ENCODE assay signal across 2 cellular contexts in the genomic region with DNA sequence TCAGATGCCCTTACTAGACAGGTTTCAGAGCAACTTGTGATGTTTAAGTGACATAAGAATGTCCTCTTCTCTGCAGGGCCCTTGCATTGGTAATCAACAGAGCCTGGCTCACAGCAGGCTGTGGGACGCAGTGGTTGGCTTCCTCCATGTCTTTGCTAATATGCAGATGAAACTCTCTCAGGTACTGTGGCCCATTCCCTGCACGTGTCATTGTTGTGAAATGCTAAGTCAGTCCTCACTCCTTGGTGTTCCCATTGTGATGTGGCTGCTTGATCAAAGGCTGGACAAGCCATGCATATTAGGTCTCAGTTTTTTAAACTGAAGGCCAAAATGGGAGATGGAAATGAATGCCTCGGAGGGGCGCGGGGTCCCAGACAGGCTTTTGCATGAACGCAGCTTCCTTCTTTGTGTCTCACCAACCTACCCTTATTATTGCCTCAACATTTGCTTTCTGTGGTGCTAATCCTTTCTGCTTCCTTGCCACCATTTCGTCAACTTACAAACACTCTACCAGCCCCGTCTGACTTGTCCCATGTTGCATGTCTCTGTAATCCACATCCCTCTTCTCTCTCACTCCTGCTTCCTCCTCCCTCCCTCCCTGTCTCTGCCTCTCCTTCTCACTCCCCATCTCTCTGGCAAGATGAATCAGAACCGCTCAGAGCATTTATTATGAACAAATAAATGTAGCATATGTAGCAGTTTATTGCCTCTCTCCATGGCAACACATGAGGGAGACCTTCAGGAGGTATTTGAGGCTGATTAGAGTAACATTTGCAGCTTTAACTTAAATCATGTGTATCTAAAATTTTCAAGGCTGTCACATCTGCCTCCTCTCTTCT.
TF ChIP-seq lines count a peak whose summit lies in the region.

No MANE protein-coding gene starts in this region.

TF ChIP-seq in A549, 52 proteins besides CTCF, POLR2A, EP300 and RAD21:
- TF ChIP-seq KDM5A (IDR thresholded peaks at IDR 0.05), result no peak
- no peak for TF ChIP-seq EHF (CRISPR knock-in tag; IDR thresholded peaks at IDR 0.05)
- TF ChIP-seq, protein P1, sequence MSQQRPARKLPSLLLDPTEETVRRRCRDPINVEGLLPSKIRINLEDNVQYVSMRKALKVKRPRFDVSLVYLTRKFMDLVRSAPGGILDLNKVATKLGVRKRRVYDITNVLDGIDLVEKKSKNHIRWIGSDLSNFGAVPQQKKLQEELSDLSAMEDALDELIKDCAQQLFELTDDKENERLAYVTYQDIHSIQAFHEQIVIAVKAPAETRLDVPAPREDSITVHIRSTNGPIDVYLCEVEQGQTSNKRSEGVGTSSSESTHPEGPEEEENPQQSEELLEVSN (IDR thresholded peaks at IDR 0.05; ENCODE audit: borderline replicate concordance, low read depth), result no peak
- no peak for TF ChIP-seq CEBPB (IDR thresholded peaks at IDR 0.05)
- no peak for TF ChIP-seq KDM1A (IDR thresholded peaks at IDR 0.05; ENCODE audit: low read depth)
- no peak for TF ChIP-seq ESRRA (IDR thresholded peaks at IDR 0.05; ENCODE audit: borderline replicate concordance, low read length)
- no peak for TF ChIP-seq GATA3 (IDR thresholded peaks at IDR 0.05; ENCODE audit: borderline replicate concordance)

TF ChIP-seq in H1, 55 proteins besides CTCF, POLR2A, EP300 and RAD21:
- TF ChIP-seq RFX5 (IDR thresholded peaks at IDR 0.05; ENCODE audit: borderline replicate concordance, low read depth, low read length) (no peak), CBX8 (IDR thresholded peaks at IDR 0.05; ENCODE audit: borderline replicate concordance, low read depth, low read length) (no peak), CEBPB (IDR thresholded peaks at IDR 0.05; ENCODE audit: low read depth, low read length) (peak; percentile 70), SUZ12 (IDR thresholded peaks at IDR 0.05; ENCODE audit: low read length) (no peak), GTF2F1 (IDR thresholded peaks at IDR 0.05; ENCODE audit: borderline replicate concordance, low read depth, low read length) (no peak), HDAC2 (IDR thresholded peaks at IDR 0.05; ENCODE audit: borderline replicate concordance in 1 of 2, low read depth in 2 of 2, low read length in 2 of 2) (no peak), JUND (IDR thresholded peaks at IDR 0.05; ENCODE audit: low read length) (no peak), TAF7 (optimal IDR thresholded peaks at IDR 0.05; ENCODE audit: borderline replicate concordance, low read depth, low read length) (no peak), SRF (IDR thresholded peaks at IDR 0.05; ENCODE audit: low read depth, low read length) (no peak), POLR2AphosphoS5 (IDR thresholded peaks at IDR 0.05; ENCODE audit: low read depth, low read length) (no peak), KDM5A (IDR thresholded peaks at IDR 0.05; ENCODE audit: low read length) (no peak), RBBP5 (IDR thresholded peaks at IDR 0.05; ENCODE audit: borderline replicate concordance, low read depth, low read length) (no peak), POU5F1 (IDR thresholded peaks at IDR 0.05; ENCODE audit: low read depth, low read length) (no peak), SIN3A (conservative IDR thresholded peaks at IDR 0.05 in 1 of 2, IDR thresholded peaks at IDR 0.05 in 1 of 2; ENCODE audit: low read depth in 1 of 2, low read length in 2 of 2) (peak in 1 of 2 experiments; percentile 82; a peak in 2 of 4 replicates), FOSL1 (IDR thresholded peaks at IDR 0.05; ENCODE audit: insufficient read depth, low read depth, low read length) (no peak), RXRA (IDR thresholded peaks at IDR 0.05; ENCODE audit: insufficient read depth, low read depth, low read length) (no peak), MAFK (IDR thresholded peaks at IDR 0.05; ENCODE audit: low read depth, low read length) (peak; percentile 41; the same call in 1 of the 2 replicates), EZH2 (IDR thresholded peaks at IDR 0.05; ENCODE audit: low read depth, low read length, severe bottlenecking) (no peak), BACH1 (IDR thresholded peaks at IDR 0.05; ENCODE audit: low read length) (peak; percentile 67; the same call in 1 of the 2 replicates), CREB1 (IDR thresholded peaks at IDR 0.05) (no peak), TEAD4 (IDR thresholded peaks at IDR 0.05; ENCODE audit: low read depth, low read length) (no peak), TCF12 (IDR thresholded peaks at IDR 0.05; ENCODE audit: low read depth, low read length) (no peak), CHD1 (IDR thresholded peaks at IDR 0.05; ENCODE audit: low read depth, low read length) (no peak), HDAC6 (IDR thresholded peaks at IDR 0.05; ENCODE audit: low read depth, low read length) (no peak), GABPA (IDR thresholded peaks at IDR 0.05; ENCODE audit: borderline replicate concordance, insufficient read depth, low read length) (no peak), BRCA1 (IDR thresholded peaks at IDR 0.05; ENCODE audit: low read depth, low read length) (no peak), SAP30 (IDR thresholded peaks at IDR 0.05; ENCODE audit: insufficient read depth, insufficient replicate concordance, low read length) (no peak), TAF1 (IDR thresholded peaks at IDR 0.05; ENCODE audit: low read depth, low read length) (no peak), RNF2 (IDR thresholded peaks at IDR 0.05; ENCODE audit: borderline replicate concordance, low read depth, low read length, missing control alignments, poor library complexity, severe bottlenecking) (no peak), SP1 (IDR thresholded peaks at IDR 0.05; ENCODE audit: low read depth, low read length) (no peak), SIRT6 (IDR thresholded peaks at IDR 0.05; ENCODE audit: low read length) (no peak), NRF1 (IDR thresholded peaks at IDR 0.05; ENCODE audit: low read depth, low read length) (no peak), BCL11A (IDR thresholded peaks at IDR 0.05; ENCODE audit: low read depth in 2 of 2, low read length in 2 of 2) (no peak)
- TF ChIP-seq, protein P2, sequence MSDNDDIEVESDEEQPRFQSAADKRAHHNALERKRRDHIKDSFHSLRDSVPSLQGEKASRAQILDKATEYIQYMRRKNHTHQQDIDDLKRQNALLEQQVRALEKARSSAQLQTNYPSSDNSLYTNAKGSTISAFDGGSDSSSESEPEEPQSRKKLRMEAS (IDR thresholded peaks at IDR 0.05), result peak; percentile 95
- TF ChIP-seq, protein P3, sequence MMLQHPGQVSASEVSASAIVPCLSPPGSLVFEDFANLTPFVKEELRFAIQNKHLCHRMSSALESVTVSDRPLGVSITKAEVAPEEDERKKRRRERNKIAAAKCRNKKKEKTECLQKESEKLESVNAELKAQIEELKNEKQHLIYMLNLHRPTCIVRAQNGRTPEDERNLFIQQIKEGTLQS (IDR thresholded peaks at IDR 0.05; ENCODE audit: insufficient read depth, low read depth, low read length), result no peak
- TF ChIP-seq, protein P4, sequence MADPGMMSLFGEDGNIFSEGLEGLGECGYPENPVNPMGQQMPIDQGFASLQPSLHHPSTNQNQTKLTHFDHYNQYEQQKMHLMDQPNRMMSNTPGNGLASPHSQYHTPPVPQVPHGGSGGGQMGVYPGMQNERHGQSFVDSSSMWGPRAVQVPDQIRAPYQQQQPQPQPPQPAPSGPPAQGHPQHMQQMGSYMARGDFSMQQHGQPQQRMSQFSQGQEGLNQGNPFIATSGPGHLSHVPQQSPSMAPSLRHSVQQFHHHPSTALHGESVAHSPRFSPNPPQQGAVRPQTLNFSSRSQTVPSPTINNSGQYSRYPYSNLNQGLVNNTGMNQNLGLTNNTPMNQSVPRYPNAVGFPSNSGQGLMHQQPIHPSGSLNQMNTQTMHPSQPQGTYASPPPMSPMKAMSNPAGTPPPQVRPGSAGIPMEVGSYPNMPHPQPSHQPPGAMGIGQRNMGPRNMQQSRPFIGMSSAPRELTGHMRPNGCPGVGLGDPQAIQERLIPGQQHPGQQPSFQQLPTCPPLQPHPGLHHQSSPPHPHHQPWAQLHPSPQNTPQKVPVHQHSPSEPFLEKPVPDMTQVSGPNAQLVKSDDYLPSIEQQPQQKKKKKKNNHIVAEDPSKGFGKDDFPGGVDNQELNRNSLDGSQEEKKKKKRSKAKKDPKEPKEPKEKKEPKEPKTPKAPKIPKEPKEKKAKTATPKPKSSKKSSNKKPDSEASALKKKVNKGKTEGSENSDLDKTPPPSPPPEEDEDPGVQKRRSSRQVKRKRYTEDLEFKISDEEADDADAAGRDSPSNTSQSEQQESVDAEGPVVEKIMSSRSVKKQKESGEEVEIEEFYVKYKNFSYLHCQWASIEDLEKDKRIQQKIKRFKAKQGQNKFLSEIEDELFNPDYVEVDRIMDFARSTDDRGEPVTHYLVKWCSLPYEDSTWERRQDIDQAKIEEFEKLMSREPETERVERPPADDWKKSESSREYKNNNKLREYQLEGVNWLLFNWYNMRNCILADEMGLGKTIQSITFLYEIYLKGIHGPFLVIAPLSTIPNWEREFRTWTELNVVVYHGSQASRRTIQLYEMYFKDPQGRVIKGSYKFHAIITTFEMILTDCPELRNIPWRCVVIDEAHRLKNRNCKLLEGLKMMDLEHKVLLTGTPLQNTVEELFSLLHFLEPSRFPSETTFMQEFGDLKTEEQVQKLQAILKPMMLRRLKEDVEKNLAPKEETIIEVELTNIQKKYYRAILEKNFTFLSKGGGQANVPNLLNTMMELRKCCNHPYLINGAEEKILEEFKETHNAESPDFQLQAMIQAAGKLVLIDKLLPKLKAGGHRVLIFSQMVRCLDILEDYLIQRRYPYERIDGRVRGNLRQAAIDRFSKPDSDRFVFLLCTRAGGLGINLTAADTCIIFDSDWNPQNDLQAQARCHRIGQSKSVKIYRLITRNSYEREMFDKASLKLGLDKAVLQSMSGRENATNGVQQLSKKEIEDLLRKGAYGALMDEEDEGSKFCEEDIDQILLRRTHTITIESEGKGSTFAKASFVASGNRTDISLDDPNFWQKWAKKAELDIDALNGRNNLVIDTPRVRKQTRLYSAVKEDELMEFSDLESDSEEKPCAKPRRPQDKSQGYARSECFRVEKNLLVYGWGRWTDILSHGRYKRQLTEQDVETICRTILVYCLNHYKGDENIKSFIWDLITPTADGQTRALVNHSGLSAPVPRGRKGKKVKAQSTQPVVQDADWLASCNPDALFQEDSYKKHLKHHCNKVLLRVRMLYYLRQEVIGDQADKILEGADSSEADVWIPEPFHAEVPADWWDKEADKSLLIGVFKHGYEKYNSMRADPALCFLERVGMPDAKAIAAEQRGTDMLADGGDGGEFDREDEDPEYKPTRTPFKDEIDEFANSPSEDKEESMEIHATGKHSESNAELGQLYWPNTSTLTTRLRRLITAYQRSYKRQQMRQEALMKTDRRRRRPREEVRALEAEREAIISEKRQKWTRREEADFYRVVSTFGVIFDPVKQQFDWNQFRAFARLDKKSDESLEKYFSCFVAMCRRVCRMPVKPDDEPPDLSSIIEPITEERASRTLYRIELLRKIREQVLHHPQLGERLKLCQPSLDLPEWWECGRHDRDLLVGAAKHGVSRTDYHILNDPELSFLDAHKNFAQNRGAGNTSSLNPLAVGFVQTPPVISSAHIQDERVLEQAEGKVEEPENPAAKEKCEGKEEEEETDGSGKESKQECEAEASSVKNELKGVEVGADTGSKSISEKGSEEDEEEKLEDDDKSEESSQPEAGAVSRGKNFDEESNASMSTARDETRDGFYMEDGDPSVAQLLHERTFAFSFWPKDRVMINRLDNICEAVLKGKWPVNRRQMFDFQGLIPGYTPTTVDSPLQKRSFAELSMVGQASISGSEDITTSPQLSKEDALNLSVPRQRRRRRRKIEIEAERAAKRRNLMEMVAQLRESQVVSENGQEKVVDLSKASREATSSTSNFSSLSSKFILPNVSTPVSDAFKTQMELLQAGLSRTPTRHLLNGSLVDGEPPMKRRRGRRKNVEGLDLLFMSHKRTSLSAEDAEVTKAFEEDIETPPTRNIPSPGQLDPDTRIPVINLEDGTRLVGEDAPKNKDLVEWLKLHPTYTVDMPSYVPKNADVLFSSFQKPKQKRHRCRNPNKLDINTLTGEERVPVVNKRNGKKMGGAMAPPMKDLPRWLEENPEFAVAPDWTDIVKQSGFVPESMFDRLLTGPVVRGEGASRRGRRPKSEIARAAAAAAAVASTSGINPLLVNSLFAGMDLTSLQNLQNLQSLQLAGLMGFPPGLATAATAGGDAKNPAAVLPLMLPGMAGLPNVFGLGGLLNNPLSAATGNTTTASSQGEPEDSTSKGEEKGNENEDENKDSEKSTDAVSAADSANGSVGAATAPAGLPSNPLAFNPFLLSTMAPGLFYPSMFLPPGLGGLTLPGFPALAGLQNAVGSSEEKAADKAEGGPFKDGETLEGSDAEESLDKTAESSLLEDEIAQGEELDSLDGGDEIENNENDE (IDR thresholded peaks at IDR 0.05; ENCODE audit: insufficient replicate concordance, low read length), result no peak
- TF ChIP-seq, protein P5, sequence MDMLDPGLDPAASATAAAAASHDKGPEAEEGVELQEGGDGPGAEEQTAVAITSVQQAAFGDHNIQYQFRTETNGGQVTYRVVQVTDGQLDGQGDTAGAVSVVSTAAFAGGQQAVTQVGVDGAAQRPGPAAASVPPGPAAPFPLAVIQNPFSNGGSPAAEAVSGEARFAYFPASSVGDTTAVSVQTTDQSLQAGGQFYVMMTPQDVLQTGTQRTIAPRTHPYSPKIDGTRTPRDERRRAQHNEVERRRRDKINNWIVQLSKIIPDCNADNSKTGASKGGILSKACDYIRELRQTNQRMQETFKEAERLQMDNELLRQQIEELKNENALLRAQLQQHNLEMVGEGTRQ (IDR thresholded peaks at IDR 0.05; ENCODE audit: low read length), result 0 out of 2 replicates have a peak, but pooled peaks have one; percentile 14
